21 cellular contexts compared by ENCODE assay signal in genomic region chr3:71523628-71524027, GRCh38.
"Had no signal": no experiment of that assay in that cellular context is flagged by ENCODE, and none has a peak within 500 bp of the region (broad histone marks: within the 10 kb centered on the region; RNA-seq: fewer than 3 reads in every experiment).

No MANE protein-coding gene starts in this region.

- H3K36me3 ChIP-seq: lower lobe of right lung, pancreas, right atrium auricular region, tibial artery had no signal

- H3K27ac Mint-ChIP-seq: activated CD4-positive, alpha-beta memory T cell treated with anti-CD3 and anti-CD28 coated beads, Interleukin-2, amount 10 ng/mL, durations not matched to agents 7 days and 5 days; activated CD4-positive, alpha-beta T cell treated with anti-CD3 and anti-CD28 coated beads, Interleukin-2, amount 10 ng/mL, durations not matched to agents 24 days and 14 days; activated naive CD4-positive, alpha-beta T cell treated with anti-CD3 and anti-CD28 coated beads, Interleukin-2, amount 10 ng/mL, durations not matched to agents 7 days and 5 days; activated T-cell treated with anti-CD3 and anti-CD28 coated beads, Interleukin-2, amount 50 U/mL, for 72 hours; naive thymus-derived CD8-positive, alpha-beta T cell; stimulated activated naive CD8-positive, alpha-beta T cell treated with anti-CD3 and anti-CD28 coated beads, Interleukin-15, Interleukin-2, amounts not matched to agents 100 ng/mL and 50 ng/mL, for 24 hours; T-helper 1 cell treated with Interleukin-12 subunit alpha and Interleukin-12 subunit beta and Interleukin-4 antibody, amounts not matched to agents 30 μg/mL and 1 μg/mL, for 36 hours had no signal

- H3K27me3 ChIP-seq: pancreas, right atrium auricular region, tibial artery had no signal

- H3K27ac ChIP-seq: coronary artery, lower lobe of right lung, pancreas, psoas muscle, right atrium auricular region, tibial artery had no signal

- H3K27me3 Mint-ChIP-seq: activated CD4-positive, alpha-beta memory T cell treated with anti-CD3 and anti-CD28 coated beads, Interleukin-2, amount 10 ng/mL, durations not matched to agents 7 days and 5 days; activated CD4-positive, alpha-beta T cell treated with anti-CD3 and anti-CD28 coated beads, Interleukin-2, amount 10 ng/mL, durations not matched to agents 24 days and 14 days; activated naive CD4-positive, alpha-beta T cell treated with anti-CD3 and anti-CD28 coated beads, Interleukin-2, amount 10 ng/mL, durations not matched to agents 7 days and 5 days; brain; central memory CD8-positive, alpha-beta T cell; naive thymus-derived CD8-positive, alpha-beta T cell; stimulated activated naive CD8-positive, alpha-beta T cell treated with anti-CD3 and anti-CD28 coated beads, Interleukin-15, Interleukin-2, amounts not matched to agents 100 ng/mL and 50 ng/mL, for 24 hours had no signal

- H3K4me1 ChIP-seq: pancreas had no signal

- DNase-seq: activated CD4-positive, alpha-beta memory T cell treated with anti-CD3 and anti-CD28 coated beads, Interleukin-2, amount 10 ng/mL, durations not matched to agents 7 days and 5 days; activated CD4-positive, alpha-beta T cell treated with anti-CD3 and anti-CD28 coated beads, Interleukin-2, amount 10 ng/mL, durations not matched to agents 24 days and 14 days; activated effector memory CD4-positive, alpha-beta T cell treated with anti-CD3 and anti-CD28 coated beads, Interleukin-2, amount 50 U/mL, for 16 hours; activated naive CD4-positive, alpha-beta T cell treated with anti-CD3 and anti-CD28 coated beads, Interleukin-2, amount 10 ng/mL, durations not matched to agents 7 days and 5 days; activated T-cell treated with anti-CD3 and anti-CD28 coated beads, Interleukin-2, amount 50 U/mL, for 72 hours; foreskin fibroblast; kidney; lower lobe of right lung; naive thymus-derived CD8-positive, alpha-beta T cell; pancreas; psoas muscle; stimulated activated CD4-positive, alpha-beta T cell treated with anti-CD3 and anti-CD28 coated beads, Interleukin-4, amount 100 ng/mL, for 24 hours; substantia nigra; T1000; tibial artery had no signal

- H3K36me3 Mint-ChIP-seq: activated naive CD4-positive, alpha-beta T cell treated with anti-CD3 and anti-CD28 coated beads, Interleukin-2, amount 10 ng/mL, durations not matched to agents 7 days and 5 days; brain had no signal

- H3K4me3 ChIP-seq: coronary artery, lower lobe of right lung, pancreas, psoas muscle, right atrium auricular region, tibial artery had no signal

- H3K4me3 Mint-ChIP-seq: activated CD4-positive, alpha-beta memory T cell treated with anti-CD3 and anti-CD28 coated beads, Interleukin-2, amount 10 ng/mL, durations not matched to agents 7 days and 5 days; activated CD4-positive, alpha-beta T cell treated with anti-CD3 and anti-CD28 coated beads, Interleukin-2, amount 10 ng/mL, durations not matched to agents 24 days and 14 days; activated naive CD4-positive, alpha-beta T cell treated with anti-CD3 and anti-CD28 coated beads, Interleukin-2, amount 10 ng/mL, durations not matched to agents 7 days and 5 days; activated T-cell treated with anti-CD3 and anti-CD28 coated beads, Interleukin-2, amount 50 U/mL, for 72 hours; brain; central memory CD8-positive, alpha-beta T cell; naive thymus-derived CD8-positive, alpha-beta T cell; stimulated activated naive CD8-positive, alpha-beta T cell treated with anti-CD3 and anti-CD28 coated beads, Interleukin-15, Interleukin-2, amounts not matched to agents 100 ng/mL and 50 ng/mL, for 24 hours; T-helper 1 cell treated with Interleukin-12 subunit alpha and Interleukin-12 subunit beta and Interleukin-4 antibody, amounts not matched to agents 30 μg/mL and 1 μg/mL, for 36 hours had no signal

- H3K9me3 Mint-ChIP-seq: activated CD4-positive, alpha-beta memory T cell treated with anti-CD3 and anti-CD28 coated beads, Interleukin-2, amount 10 ng/mL, durations not matched to agents 7 days and 5 days; activated CD4-positive, alpha-beta T cell treated with anti-CD3 and anti-CD28 coated beads, Interleukin-2, amount 10 ng/mL, durations not matched to agents 24 days and 14 days; activated naive CD4-positive, alpha-beta T cell treated with anti-CD3 and anti-CD28 coated beads, Interleukin-2, amount 10 ng/mL, durations not matched to agents 7 days and 5 days; activated T-cell treated with anti-CD3 and anti-CD28 coated beads, Interleukin-2, amount 50 U/mL, for 72 hours; brain; central memory CD8-positive, alpha-beta T cell; naive thymus-derived CD8-positive, alpha-beta T cell; stimulated activated naive CD8-positive, alpha-beta T cell treated with anti-CD3 and anti-CD28 coated beads, Interleukin-15, Interleukin-2, amounts not matched to agents 100 ng/mL and 50 ng/mL, for 24 hours; T-helper 1 cell treated with Interleukin-12 subunit alpha and Interleukin-12 subunit beta and Interleukin-4 antibody, amounts not matched to agents 30 μg/mL and 1 μg/mL, for 36 hours had no signal

- ATAC-seq: activated T-cell treated with anti-CD3 and anti-CD28 coated beads, Interleukin-2, amount 50 U/mL, for 72 hours; lower lobe of right lung; naive thymus-derived CD8-positive, alpha-beta T cell; pancreas; psoas muscle had no signal

- H3K9me3 ChIP-seq: lower lobe of right lung, pancreas, psoas muscle, right atrium auricular region, tibial artery had no signal
